ENCODE assay signal across 13 cellular contexts in genomic region chr10:1398626-1399410, GRCh38.
"Had no signal": no experiment of that assay in that cellular context is flagged by ENCODE, and none has a peak within 500 bp of the region (broad histone marks: within the 10 kb centered on the region; RNA-seq: fewer than 3 reads in every experiment).

No MANE protein-coding gene starts in this region.

- H3K27me3 ChIP-seq: upper lobe of left lung had no signal

- H3K4me3 ChIP-seq: mucosa of descending colon, upper lobe of left lung had no signal

- H3K4me1 ChIP-seq: upper lobe of left lung had no signal

- ATAC-seq: activated naive CD8-positive, alpha-beta T cell treated with anti-CD3 and anti-CD28 coated beads, Interleukin-2, amount 50 U/mL, for 24 hours; mucosa of descending colon; stimulated activated naive CD8-positive, alpha-beta T cell treated with anti-CD3 and anti-CD28 coated beads, Interleukin-15, Interleukin-2, amounts not matched to agents 100 U/mL and 50 U/mL, for 24 hours had no signal

- H3K36me3 ChIP-seq: upper lobe of left lung had no signal

- DNase-seq: activated CD4-positive, alpha-beta T cell treated with anti-CD3 and anti-CD28 coated beads, Interleukin-2, amount 50 U/mL, for 1 hour; activated naive CD4-positive, alpha-beta T cell treated with anti-CD3 and anti-CD28 coated beads, Interleukin-2, amount 10 ng/mL, durations not matched to agents 7 days and 5 days; activated naive CD8-positive, alpha-beta T cell treated with anti-CD3 and anti-CD28 coated beads, Interleukin-2, amount 50 U/mL, for 24 hours; activated T-cell treated with anti-CD3 and anti-CD28 coated beads, Interleukin-2, amount 50 U/mL, for 1 hour; anterior cingulate cortex; effector CD8-positive, alpha-beta T cell; mucosa of descending colon; naive B cell; stimulated activated CD4-positive, alpha-beta T cell treated with anti-CD3 and anti-CD28 coated beads, Interleukin-12 subunit alpha, Interleukin-12 subunit beta, amount 100 ng/mL, for 4 hours; stimulated activated CD4-positive, alpha-beta T cell treated with anti-CD3 and anti-CD28 coated beads, Interleukin-1b, Interleukin-23, amount 100 ng/mL, for 48 hours; stimulated activated naive CD8-positive, alpha-beta T cell treated with anti-CD3 and anti-CD28 coated beads, Interleukin-15, Interleukin-2, amounts not matched to agents 100 U/mL and 50 U/mL, for 24 hours had no signal

- H3K27ac ChIP-seq: upper lobe of left lung, VCaP had no signal

- H3K9me3 ChIP-seq: mucosa of descending colon, upper lobe of left lung had no signal
